8 cellular contexts compared by ENCODE assay signal in the genomic region with DNA sequence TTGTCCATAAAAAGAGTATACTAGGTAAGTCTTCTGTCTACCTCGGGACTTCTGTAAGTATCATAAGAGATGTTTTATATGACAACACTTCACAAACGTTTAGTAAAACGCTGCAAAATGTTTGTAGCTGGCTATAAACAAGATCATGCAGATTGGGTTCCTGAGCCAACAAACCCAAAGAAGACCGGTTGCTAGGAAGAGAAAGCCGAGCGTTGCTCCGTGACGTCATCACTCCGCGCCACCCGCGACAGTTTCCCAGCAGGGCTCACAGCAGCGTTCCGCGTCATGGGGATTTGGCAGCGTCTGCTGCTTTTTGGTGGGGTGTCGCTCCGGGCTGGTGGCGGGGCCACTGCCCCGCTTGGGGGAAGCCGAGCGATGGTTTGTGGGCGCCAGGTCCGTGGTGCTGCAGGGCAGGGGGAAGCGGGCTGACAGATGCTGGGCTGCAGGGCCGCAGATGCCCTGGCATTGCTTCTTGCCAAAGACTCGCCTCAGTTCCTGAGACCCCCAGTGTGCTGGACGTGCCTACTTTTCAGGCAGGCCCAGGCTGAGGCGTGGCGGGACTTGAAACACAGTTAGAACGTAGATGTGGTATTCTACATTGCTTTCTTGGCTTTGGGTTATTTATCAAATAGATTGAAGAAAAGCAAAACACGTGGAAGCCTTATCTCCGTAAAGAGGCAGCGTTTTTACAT. TPM values are rescaled to one million over a fixed set of nuclear protein-coding genes. Genes with fewer than 3 reads are reported as not detected.
A peak's percentile ranks its signal among the peaks of the same experiment; 100 is the strongest.
DNase-seq lines count a peak whose midpoint lies in the region; ATAC-seq, FAIRE-seq and TF ChIP-seq lines count a peak whose summit lies in the region.

A gene with protein sequence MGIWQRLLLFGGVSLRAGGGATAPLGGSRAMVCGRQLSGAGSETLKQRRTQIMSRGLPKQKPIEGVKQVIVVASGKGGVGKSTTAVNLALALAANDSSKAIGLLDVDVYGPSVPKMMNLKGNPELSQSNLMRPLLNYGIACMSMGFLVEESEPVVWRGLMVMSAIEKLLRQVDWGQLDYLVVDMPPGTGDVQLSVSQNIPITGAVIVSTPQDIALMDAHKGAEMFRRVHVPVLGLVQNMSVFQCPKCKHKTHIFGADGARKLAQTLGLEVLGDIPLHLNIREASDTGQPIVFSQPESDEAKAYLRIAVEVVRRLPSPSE (plus strand): TSS at position 250 of the 692 bp plus-strand sequence. CDS start 36 bp downstream, at position 286.

- peak within 1 kb of the TSS; percentile 94 for H3K27ac ChIP-seq in keratinocyte (ENCODE audit: control insufficient read depth, insufficient read depth, low read length)

- H3K4me1 ChIP-seq in keratinocyte (ENCODE audit: control insufficient read depth, extremely low read depth, insufficient read depth, low read length): peaks cover 5% of the 10 kb centered on the region

- no peaks in the 10 kb centered on the region for H3K9me3 ChIP-seq in keratinocyte (ENCODE audit: control insufficient read depth, low read depth, low read length)

- peak within 1 kb of the TSS; percentile 99 for H2AFZ ChIP-seq in keratinocyte (ENCODE audit: control insufficient read depth, low read length)

- peak within 1 kb of the TSS; percentile 74 to 99 (median 92) for H3K4me3 ChIP-seq in keratinocyte (ENCODE audit: control insufficient read depth in 2 of 3, extremely low read depth in 1 of 3, insufficient read depth in 2 of 3, low read depth in 1 of 3, low read length in 3 of 3)

- ATAC-seq in GM19023 (IDR thresholded peaks at IDR 0.05; ENCODE audit: unreplicated experiment): peak; percentile 98
- peak; percentile 97 for ATAC-seq in HG03280 (IDR thresholded peaks at IDR 0.05; ENCODE audit: unreplicated experiment)
- peak; percentile 93 to 96 for ATAC-seq in activated CD4-positive, CD25-positive, alpha-beta regulatory T cell treated with anti-CD3 and anti-CD28 coated beads, Interleukin-2, amount 50 U/mL, for 24 hours

- TF ChIP-seq CTCF in keratinocyte (optimal IDR thresholded peaks at IDR 0.05 in 1 of 3, IDR thresholded peaks at IDR 0.05 in 1 of 3, conservative IDR thresholded peaks at IDR 0.05 in 1 of 3; ENCODE audit: extremely low read depth in 1 of 3, insufficient read depth in 2 of 3, low read length in 3 of 3): no peak

- H4K20me1 ChIP-seq in keratinocyte (ENCODE audit: control insufficient read depth, extremely low read depth, insufficient read depth, low read length): no peaks in the 10 kb centered on the region

- H3K79me2 ChIP-seq in keratinocyte (ENCODE audit: control insufficient read depth, insufficient read depth, low read length): no peaks in the 10 kb centered on the region

- H3K27me3 ChIP-seq in keratinocyte (ENCODE audit: control insufficient read depth, extremely low read depth, insufficient read depth, low read length): no peaks in the 10 kb centered on the region

- FAIRE-seq in keratinocyte (lab: Jason Lieb, UNC): peak; percentile 91

- dilution Hi-C loops in keratinocyte (cut with MboI; ENCODE audit: extremely low pct_ligation_motif_present, low sequenced_read_pairs): no loop called here

- no peaks in the 10 kb centered on the region for H3K9me1 ChIP-seq in keratinocyte (ENCODE audit: control insufficient read depth, extremely low read depth, insufficient read depth, low read length)

- no peaks in the 10 kb centered on the region for H3K36me3 ChIP-seq in keratinocyte (ENCODE audit: control insufficient read depth in 2 of 2, extremely low read depth in 1 of 2, insufficient read depth in 2 of 2, low read length in 2 of 2)

- H3K4me2 ChIP-seq in keratinocyte (ENCODE audit: control insufficient read depth, extremely low read depth, insufficient read depth, low read depth, low read length): peak within 1 kb of the TSS; percentile 96

- DNase-seq in AG08396 (ENCODE audit: low spot score): peak; percentile 96
- peak; percentile 78 for DNase-seq in NCI-H345 treated with DMSO at 0.1 percent for 48 hours (lab: John Stamatoyannopoulos, UW; ENCODE audit: unreplicated experiment)
- DNase-seq in cerebellar cortex (ENCODE audit: low spot score): peak; percentile 95
- DNase-seq in keratinocyte (ENCODE audit: low read depth, low spot score): peak; percentile 54
- DNase-seq in stimulated activated CD4-positive, alpha-beta T cell treated with anti-CD3 and anti-CD28 coated beads, Interleukin-15, amount 100 ng/mL, for 1 hour (ENCODE audit: low read depth in 1 of 2, low spot score in 1 of 2): peak; percentile 93 to 96

- H3K9ac ChIP-seq in keratinocyte (ENCODE audit: control insufficient read depth, extremely low read depth, insufficient read depth, low read length): peak within 1 kb of the TSS; percentile 99

RNA-seq across cellular contexts. Expression of the gene that starts here (rescaled TPM):
- 10.7 to 18.8 TPM (median 11.1 TPM) in 3 replicates for polyA plus RNA-seq in keratinocyte
- polyA plus RNA-seq in keratinocyte (2011; ENCODE audit: low read depth): 11.3 TPM
- 11.1 and 18.3 TPM in 2 replicates for polyA plus RNA-seq in keratinocyte (2011; cell fraction: cytosol; rRNA removed)
- 11.5 and 11.6 TPM in 2 replicates for polyA plus RNA-seq in keratinocyte (2011; cell fraction: nucleus; rRNA removed)
- 5.5 and 10.7 TPM in 2 replicates for polyA plus RNA-seq in keratinocyte (2012; ENCODE audit: low replicate concordance)
- polyA minus RNA-seq in keratinocyte: 3.4 to 15.8 TPM (median 7.7 TPM) in 3 replicates
- 10.9 TPM for polyA minus RNA-seq in keratinocyte (2011; cell fraction: cytosol; rRNA and poly(A)+ RNA removed)
- polyA minus RNA-seq in keratinocyte (2011; cell fraction: nucleus; rRNA and poly(A)+ RNA removed): 7.5 and 20.5 TPM in 2 replicates

Comparison
In these comparisons a context has a peak if more than half of its experiments do, and no peak if none do; other contexts are left out.
1. Peak in every context shown above with its lines: DNase-seq, ATAC-seq, H3K4me3 ChIP-seq and H3K27ac ChIP-seq.